In genomic region chr4:110503588-110504435, GRCh38 we compare ENCODE assay signal across 1 cellular context.
TF ChIP-seq lines count a peak whose summit lies in the region.

No MANE protein-coding gene starts in this region.

TF ChIP-seq in IMR-90, 13 proteins besides CTCF, POLR2A, EP300 and RAD21:
- TF ChIP-seq MAZ (IDR thresholded peaks at IDR 0.05; ENCODE audit: borderline replicate concordance, low read depth, low read length) (no peak), MAFK (IDR thresholded peaks at IDR 0.05; ENCODE audit: low read depth, low read length) (no peak), BHLHE40 (IDR thresholded peaks at IDR 0.05; ENCODE audit: low read depth, low read length) (no peak), FOS (IDR thresholded peaks at IDR 0.05; ENCODE audit: low read depth, low read length) (no peak), SMC3 (IDR thresholded peaks at IDR 0.05; ENCODE audit: low read depth, low read length) (no peak), USF2 (IDR thresholded peaks at IDR 0.05; ENCODE audit: low read depth, low read length) (no peak), NFE2L2 (IDR thresholded peaks at IDR 0.05; ENCODE audit: low read depth, low read length) (no peak), ELK1 (IDR thresholded peaks at IDR 0.05; ENCODE audit: borderline replicate concordance, low read depth, low read length) (no peak), RFX5 (IDR thresholded peaks at IDR 0.05; ENCODE audit: low read depth, low read length) (no peak), CEBPB (IDR thresholded peaks at IDR 0.05; ENCODE audit: low read depth, low read length) (no peak), MXI1 (IDR thresholded peaks at IDR 0.05; ENCODE audit: borderline replicate concordance, low read depth, low read length) (no peak), CHD1 (IDR thresholded peaks at IDR 0.05; ENCODE audit: low read depth, low read length) (no peak), RCOR1 (IDR thresholded peaks at IDR 0.05; ENCODE audit: insufficient replicate concordance, low read length) (no peak)
